ENCODE assay signal across 16 cellular contexts in the genomic region with DNA sequence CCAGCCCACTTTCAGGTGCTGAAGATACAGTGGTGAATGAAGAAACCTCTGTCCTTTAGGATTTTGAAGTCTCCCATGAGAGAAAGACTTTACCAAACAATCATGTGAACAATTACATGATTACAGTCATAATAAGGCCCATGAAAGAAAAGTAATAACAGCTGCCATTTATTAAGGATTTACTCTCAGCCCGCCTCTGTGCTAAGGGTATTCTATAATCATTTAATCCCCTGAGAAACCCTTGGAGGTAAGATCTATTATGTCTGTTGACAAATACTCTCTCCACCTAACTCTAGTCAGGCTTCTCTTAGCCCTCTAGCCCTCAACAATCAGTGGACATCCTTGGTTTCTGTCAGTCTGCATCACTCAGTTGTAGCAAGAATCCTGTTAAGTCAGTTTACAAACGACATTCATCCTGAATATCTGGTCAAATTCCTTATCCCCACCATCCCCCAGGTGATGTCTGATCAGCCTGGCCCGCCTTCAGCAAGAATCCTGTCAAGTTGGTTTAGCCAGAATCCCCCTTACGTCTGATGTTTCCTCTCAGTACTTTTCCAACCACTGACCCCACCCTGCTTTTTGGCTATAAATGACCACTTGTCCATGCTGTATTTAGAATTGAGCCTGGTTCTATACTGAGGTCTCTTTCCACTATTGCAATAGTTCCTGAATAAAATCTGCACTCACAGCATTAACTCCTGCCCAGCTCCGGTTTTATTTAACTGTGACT. TPM values are rescaled to one million over a fixed set of nuclear protein-coding genes. Genes with fewer than 3 reads are reported as not detected.
A peak's percentile ranks its signal among the peaks of the same experiment; 100 is the strongest.
DNase-seq lines count a peak whose midpoint lies in the region; ATAC-seq, FAIRE-seq and TF ChIP-seq lines count a peak whose summit lies in the region.
"Had no signal": no experiment of that assay in that cellular context is flagged by ENCODE, and none has a peak within 500 bp of the region (broad histone marks: within the 10 kb centered on the region; RNA-seq: fewer than 3 reads in every experiment).

No MANE protein-coding gene starts in this region.

- no peaks in the 10 kb centered on the region for H3K27me3 ChIP-seq in hepatocyte
- no peaks in the 10 kb centered on the region for H3K27me3 ChIP-seq in psoas muscle (ENCODE audit: insufficient read depth in 3 of 3, low read length in 2 of 3)
- H3K27me3 ChIP-seq: SJCRH30 had no signal

- H4K20me1 ChIP-seq in hepatocyte (ENCODE audit: insufficient read depth, poor library complexity, severe bottlenecking), result no peaks in the 10 kb centered on the region

- peak in 3 of 4 donors; percentile 44 to 51 (median 51) for ATAC-seq in psoas muscle

- H3K9me3 ChIP-seq in hepatocyte (ENCODE audit: low read depth), result no peaks in the 10 kb centered on the region
- H3K9me3 ChIP-seq in psoas muscle, result peaks cover 6% of the 10 kb centered on the region
- H3K9me3 ChIP-seq: SJCRH30 had no signal

- WGBS in hepatocyte (ENCODE audit: low lambda C conversion rate, missing lambda C conversion rate), result 62% methylated on average over 5 of the region's 5 CpGs
- WGBS in psoas muscle, 3 donors, result 44 to 59% (median 51%) methylated on average over 5 of the region's 5 CpGs

- no peak overlapping the region for H3K4me2 ChIP-seq in hepatocyte

- intact Hi-C loops in psoas muscle (cut with DNase I), result no loop called here

- no peaks in the 10 kb centered on the region for H3K4me1 ChIP-seq in hepatocyte (ENCODE audit: insufficient read depth)
- H3K4me1 ChIP-seq in psoas muscle, result peaks cover 16% of the 10 kb centered on the region
- H3K4me1 ChIP-seq: SJCRH30 had no signal

- DNase-seq in D721Med (ENCODE audit: insufficient read length, low spot score), result peak; percentile 95
- peak; percentile 69 for DNase-seq in NCI-H82 treated with DMSO at 0.1 percent for 48 hours (lab: John Stamatoyannopoulos, UW; ENCODE audit: unreplicated experiment)
- DNase-seq in hepatocyte (ENCODE audit: low spot score), result no peak
- DNase-seq in psoas muscle, result no peak
- no peak for DNase-seq in NCI-H446 treated with DMSO at 0.1 percent for 48 hours (lab: John Stamatoyannopoulos, UW)
- DNase-seq in COLO668 (lab: John Stamatoyannopoulos, UW; ENCODE audit: unreplicated experiment), result no peak
- no peak for DNase-seq in H4 (ENCODE audit: low spot score)
- no peak for DNase-seq in NOMO-1 treated with dmso at 0.1 percent for 144 hours (lab: John Stamatoyannopoulos, UW; ENCODE audit: unreplicated experiment)
- DNase-seq: DND-41, GF-D8, H9, NCI-H1417 treated with DMSO at 0.1 percent for 48 hours, NCI-H2081, NCI-H345, SJCRH30 had no signal

- no peak overlapping the region for H2AFZ ChIP-seq in hepatocyte

- H3K4me3 ChIP-seq in hepatocyte, result no peak overlapping the region
- no peak overlapping the region for H3K4me3 ChIP-seq in psoas muscle
- H3K4me3 ChIP-seq: SJCRH30 had no signal

- no peaks in the 10 kb centered on the region for H3K36me3 ChIP-seq in hepatocyte (replicated peaks; ENCODE audit: insufficient read depth, low read depth)
- H3K36me3 ChIP-seq in psoas muscle (ENCODE audit: insufficient read depth in 1 of 2, low read depth in 1 of 2), result no peaks in the 10 kb centered on the region
- H3K36me3 ChIP-seq: SJCRH30 had no signal

- no peak for TF ChIP-seq CTCF in D721Med (IDR thresholded peaks at IDR 0.05; ENCODE audit: insufficient read depth, missing control alignments)
- no peak for TF ChIP-seq CTCF in hepatocyte (IDR thresholded peaks at IDR 0.05; ENCODE audit: poor library complexity)
- no peak for TF ChIP-seq CTCF in psoas muscle (IDR thresholded peaks at IDR 0.05)

- H3K27ac ChIP-seq in hepatocyte, result peak overlapping the region; percentile 57
- H3K27ac ChIP-seq in psoas muscle, result no peak overlapping the region
- H3K27ac ChIP-seq: RWPE1, SJCRH30 had no signal

- no peaks in the 10 kb centered on the region for H3K9me2 ChIP-seq in hepatocyte (replicated peaks; ENCODE audit: insufficient read depth)

- no peaks in the 10 kb centered on the region for H3K79me2 ChIP-seq in hepatocyte

- peak; percentile 100 for FAIRE-seq in D721Med (lab: Jason Lieb, UNC)

RNA-seq across cellular contexts. Expression of gene SOCS6, which starts 12.3 kb away (rescaled TPM):
- 28.0 and 35.3 TPM in 2 replicates for total RNA-seq in hepatocyte
- polyA plus RNA-seq in hepatocyte, result 14.4 and 16.6 TPM in 2 replicates
- total RNA-seq in psoas muscle, result 10 to 100 TPM; 19.1 to 30.2 (median 24.9) TPM
- polyA plus RNA-seq in psoas muscle, result 10 to 100 TPM in 1 of 3 donors, 1 to 10 TPM in 2; 7.3 to 13.8 (median 7.4) TPM
- 10.9 and 17.6 TPM in 2 replicates for total RNA-seq in H4 (2014; rRNA removed; shearing (Covaris generic))

Comparison
In these comparisons a context has a peak if more than half of its experiments do, and no peak if none do; other contexts are left out.
1. DNase-seq: peak in D721Med (single experiment) and NCI-H82 treated with DMSO at 0.1 percent for 48 hours (single experiment); none in hepatocyte (single experiment), psoas muscle (0 of 2), NCI-H446 treated with DMSO at 0.1 percent for 48 hours (single experiment), COLO668 (single experiment), H4 (single experiment) and NOMO-1 treated with dmso at 0.1 percent for 144 hours (single experiment).